In genomic region chr3:132416807-132417694, GRCh38 we compare ENCODE assay signal across 8 cellular contexts. TPM values are rescaled to one million over a fixed set of nuclear protein-coding genes. Genes with fewer than 3 reads are reported as not detected.
A peak's percentile ranks its signal among the peaks of the same experiment; 100 is the strongest.
DNase-seq lines count a peak whose midpoint lies in the region; ATAC-seq and TF ChIP-seq lines count a peak whose summit lies in the region.

Gene DNAJC13, plus strand, starts transcription at chr3:132417502. Its CDS starts 17,049 bp downstream, at chr3:132434551.

- peaks cover 0 to 2% (median 0%) of the 10 kb centered on the region in 8 donors for H3K9me3 Mint-ChIP-seq in CD4-positive, alpha-beta memory T cell
- H3K9me3 Mint-ChIP-seq in activated CD4-positive, alpha-beta memory T cell treated with anti-CD3 and anti-CD28 coated beads, Interleukin-2, amount 10 ng/mL, durations not matched to agents 7 days and 5 days, result no peaks in the 10 kb centered on the region

- peak within 1 kb of the TSS; percentile 96 to 100 (median 99) for H3K4me3 Mint-ChIP-seq in CD4-positive, alpha-beta memory T cell
- H3K4me3 Mint-ChIP-seq in activated CD4-positive, alpha-beta memory T cell treated with anti-CD3 and anti-CD28 coated beads, Interleukin-2, amount 10 ng/mL, durations not matched to agents 7 days and 5 days, result peak within 1 kb of the TSS; percentile 99

- peak in 1 of 2 donors; percentile 54 for TF ChIP-seq POLR2A in lower leg skin (IDR thresholded peaks at IDR 0.05)

- no peaks in the 10 kb centered on the region for H3K9me3 ChIP-seq in CD4-positive, alpha-beta memory T cell (ENCODE audit: control insufficient read depth in 1 of 2, low read length in 2 of 2)

- H3K4me3 ChIP-seq in CD4-positive, alpha-beta memory T cell (ENCODE audit: low read length in 2 of 2), result peak within 1 kb of the TSS; percentile 84 to 89
- peak within 1 kb of the TSS; percentile 87 for H3K4me3 ChIP-seq in lower leg skin (ENCODE audit: low read depth, poor library complexity, severe bottlenecking)

- CTCF ChIA-PET in CD4-positive, alpha-beta memory T cell (lab: Charles Lee; ENCODE audit: partially characterized antibody), result interaction anchor here (1.5 kb wide), 1 partner anchor 65 kb away, joined by 4 read pairs; no protein-coding TSS in a partner anchor
- CTCF ChIA-PET in activated CD4-positive, alpha-beta memory T cell treated with anti-CD3 and anti-CD28 coated beads, Interleukin-2, amount 10 ng/mL, durations not matched to agents 7 days and 5 days (lab: Charles Lee), result interaction anchor here (1.1 to 2.1 kb wide), 3 partner anchors 17 to 130 kb away, joined by 3 to 9 read pairs (median 3); no protein-coding TSS in a partner anchor

- DNase-seq in CD4-positive, alpha-beta memory T cell, result peak; percentile 91 to 95 (median 93)
- peak; percentile 95 for DNase-seq in HK-2 (ENCODE audit: unreplicated experiment)
- DNase-seq in NCI-H82 treated with DMSO at 0.1 percent for 48 hours (lab: John Stamatoyannopoulos, UW; ENCODE audit: unreplicated experiment), result peak; percentile 98
- peak; percentile 93 for DNase-seq in activated CD4-positive, alpha-beta memory T cell treated with anti-CD3 and anti-CD28 coated beads, Interleukin-2, amount 10 ng/mL, durations not matched to agents 7 days and 5 days
- peak; percentile 95 for DNase-seq in ecto neural progenitor cell (ENCODE audit: low spot score)
- DNase-seq in lower leg skin (ENCODE audit: low spot score in 2 of 2), result peak; percentile 94 to 98
- DNase-seq in stimulated activated CD4-positive, alpha-beta T cell treated with anti-CD3 and anti-CD28 coated beads, Interleukin-4, amount 100 ng/mL, for 4 hours, result peak; percentile 85 to 92

- ATAC-seq in GM19455 (IDR thresholded peaks at IDR 0.05; ENCODE audit: unreplicated experiment), result peak; percentile 90

- no peak for TF ChIP-seq CTCF in lower leg skin (IDR thresholded peaks at IDR 0.05)

- peaks cover 20 to 38% (median 26%) of the 10 kb centered on the region in 4 donors for H3K4me1 Mint-ChIP-seq in CD4-positive, alpha-beta memory T cell
- H3K4me1 Mint-ChIP-seq in activated CD4-positive, alpha-beta memory T cell treated with anti-CD3 and anti-CD28 coated beads, Interleukin-2, amount 10 ng/mL, durations not matched to agents 7 days and 5 days, result peaks cover 34% of the 10 kb centered on the region

- 1 to 2% methylated on average over 55 to 61 of the region's 63 CpGs for WGBS in lower leg skin, 2 donors

- no peaks in the 10 kb centered on the region for H3K27me3 ChIP-seq in CD4-positive, alpha-beta memory T cell (ENCODE audit: insufficient read depth, low read length)

- intact Hi-C loops in CD4-positive, alpha-beta memory T cell (cut with micrococcal nuclease), result loop anchor here (1.0 to 10.0 kb wide), 8 partner anchors 243 to 1670 kb away; partner anchors contain the start of genes ASTE1, ATP2C1, CDV3 and MRPL3
- intact Hi-C loops in lower leg skin (cut with DNase I; ENCODE audit: low total_unique reads), result no loop called here

- peaks cover 23% of the 10 kb centered on the region for H3K4me1 ChIP-seq in CD4-positive, alpha-beta memory T cell (ENCODE audit: insufficient read depth, low read length)

- peak within 1 kb of the TSS; percentile 95 to 99 (median 98) for H3K27ac Mint-ChIP-seq in CD4-positive, alpha-beta memory T cell
- peak within 1 kb of the TSS; percentile 95 for H3K27ac Mint-ChIP-seq in activated CD4-positive, alpha-beta memory T cell treated with anti-CD3 and anti-CD28 coated beads, Interleukin-2, amount 10 ng/mL, durations not matched to agents 7 days and 5 days

- no peaks in the 10 kb centered on the region for H3K27me3 Mint-ChIP-seq in CD4-positive, alpha-beta memory T cell
- no peaks in the 10 kb centered on the region for H3K27me3 Mint-ChIP-seq in activated CD4-positive, alpha-beta memory T cell treated with anti-CD3 and anti-CD28 coated beads, Interleukin-2, amount 10 ng/mL, durations not matched to agents 7 days and 5 days

- H3K27ac ChIP-seq in CD4-positive, alpha-beta memory T cell (ENCODE audit: low read depth, low read length), result peak within 1 kb of the TSS; percentile 82

- H3K36me3 Mint-ChIP-seq in CD4-positive, alpha-beta memory T cell, result peaks cover 7 to 20% of the 10 kb centered on the region in 2 donors
- H3K36me3 Mint-ChIP-seq in activated CD4-positive, alpha-beta memory T cell treated with anti-CD3 and anti-CD28 coated beads, Interleukin-2, amount 10 ng/mL, durations not matched to agents 7 days and 5 days (ENCODE audit: low read depth), result peaks cover 8% of the 10 kb centered on the region

- no peaks in the 10 kb centered on the region for H3K36me3 ChIP-seq in CD4-positive, alpha-beta memory T cell (ENCODE audit: insufficient read depth, low read length)

- POLR2A ChIA-PET in CD4-positive, alpha-beta memory T cell (lab: Charles Lee; ENCODE audit: partially characterized antibody), result interaction anchor here (0.8 to 2.3 kb wide), 15 partner anchors 11 to 1671 kb away, joined by 3 to 10 read pairs (median 5); partner anchors contain the start of genes ASTE1, ATP2C1, CDV3 and NEK11
- POLR2A ChIA-PET in activated CD4-positive, alpha-beta memory T cell treated with anti-CD3 and anti-CD28 coated beads, Interleukin-2, amount 10 ng/mL, durations not matched to agents 7 days and 5 days (lab: Charles Lee), result interaction anchor here (0.8 to 2.2 kb wide), 19 partner anchors 10 to 1391 kb away, joined by 3 to 15 read pairs (median 3); partner anchors contain the start of genes ACAD11, ASTE1, CDV3 and NEK11

RNA-seq across cellular contexts. Expression of gene DNAJC13, which starts in this region (rescaled TPM):
- 10 to 100 TPM; 43.1 to 43.5 TPM for total RNA-seq in CD4-positive, alpha-beta memory T cell
- polyA plus RNA-seq in CD4-positive, alpha-beta memory T cell, result 10 to 100 TPM in 1 of 2 donors, 1 to 10 TPM in 1; 7.4 to 10.5 TPM
- total RNA-seq in activated CD4-positive, alpha-beta memory T cell treated with anti-CD3 and anti-CD28 coated beads, Interleukin-2, amount 10 ng/mL, durations not matched to agents 7 days and 5 days, result 10 to 100 TPM; 31.0 to 36.7 TPM
- total RNA-seq in lower leg skin, result 10 to 100 TPM; 25.4 to 54.1 (median 31.2) TPM

Comparison
In these comparisons a context has a peak if more than half of its experiments do, and no peak if none do; other contexts are left out.
1. Peak in every context shown above with its lines: DNase-seq, ATAC-seq, H3K4me3 ChIP-seq and H3K27ac ChIP-seq.